Comparison of ENCODE assay signal across 8 cellular contexts in genomic region chr5:93620487-93621339, GRCh38. TPM values are rescaled to one million over a fixed set of nuclear protein-coding genes. Genes with fewer than 3 reads are reported as not detected.
DNase-seq lines count a peak whose midpoint lies in the region.

No MANE protein-coding gene starts in this region.

- in situ Hi-C loops in G401 (cut with HindIII; ENCODE audit: low sequenced_read_pairs) (loop anchor here (25.0 kb wide), 1 partner anchor 267 kb away; no protein-coding TSS in a partner anchor), KBM-7 (cut with MboI; ENCODE audit: low pct_unique_long_range_greater_than_20kb, low sequenced_read_pairs) (no loop called here)

- DNase-seq in G401 (ENCODE audit: low spot score) = peak; percentile 89
- peak; percentile 74 for DNase-seq in H4 (ENCODE audit: low spot score)
- peak; percentile 79 for DNase-seq in KBM-7
- DNase-seq in RKO (ENCODE audit: low spot score) = peak; percentile 86
- DNase-seq in activated naive CD4-positive, alpha-beta T cell treated with anti-CD3 and anti-CD28 coated beads, Interleukin-2, amount 50 U/mL, for 16 hours = peak; percentile 30
- DNase-seq in globus pallidus (ENCODE audit: low spot score) = peak; percentile 76
- peak in 50 of 56 donors; percentile 16 to 82 (median 60) for DNase-seq in nucleus accumbens (lab: John Stamatoyannopoulos, UW)
- no peak for DNase-seq in GOT3 (lab: John Stamatoyannopoulos, UW)

RNA-seq across cellular contexts. Expression of gene NR2F1, which starts 37.7 kb away (rescaled TPM):
- 175 and 199 TPM in 2 replicates for total RNA-seq in G401 (2014; rRNA removed; shearing (Covaris generic))
- total RNA-seq in H4 (2014; rRNA removed; shearing (Covaris generic)) = 6.5 and 10.3 TPM in 2 replicates

RNA-seq across cellular contexts. Expression of gene NR2F1-AS1, which starts 39.7 kb away (rescaled TPM):
- 20.8 and 23.0 TPM in 2 replicates for total RNA-seq in G401 (2014; rRNA removed; shearing (Covaris generic))
- 5.2 and 10.4 TPM in 2 replicates for total RNA-seq in H4 (2014; rRNA removed; shearing (Covaris generic))

Comparison
In these comparisons a context has a peak if more than half of its experiments do, and no peak if none do; other contexts are left out.
1. RNA of gene NR2F1, which starts 37.7 kb away (total RNA-seq): 175 to 199 TPM in G401; 6.5 to 10.3 TPM in H4; every median in the first group is over 10 times any median in the second.